In the genomic region with DNA sequence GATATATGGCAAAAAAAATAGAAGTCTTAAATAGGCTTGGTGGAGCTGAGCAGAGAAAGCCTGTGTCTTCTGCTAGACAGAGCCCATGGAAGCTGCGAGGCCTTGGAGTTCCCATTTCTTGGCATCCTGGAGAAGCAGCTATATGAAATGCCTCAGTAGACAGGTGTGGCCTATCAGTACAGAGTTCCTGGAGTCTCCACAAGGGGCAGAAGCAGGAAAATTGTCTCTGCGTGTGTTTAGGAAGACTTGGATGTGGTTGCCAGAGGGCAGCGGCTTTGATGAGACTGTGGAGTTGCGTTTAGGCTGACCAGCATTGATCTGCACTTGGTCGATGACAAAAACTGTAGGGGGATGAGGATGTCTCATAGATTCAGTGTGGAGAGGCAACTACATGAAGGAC, we compare ENCODE assay signal across 27 cellular contexts.
A peak's percentile ranks its signal among the peaks of the same experiment; 100 is the strongest.
DNase-seq lines count a peak whose midpoint lies in the region; ATAC-seq and TF ChIP-seq lines count a peak whose summit lies in the region.
"Had no signal": no experiment of that assay in that cellular context is flagged by ENCODE, and none has a peak within 500 bp of the region (broad histone marks: within the 10 kb centered on the region; RNA-seq: fewer than 3 reads in every experiment).

No MANE protein-coding gene starts in this region.

- H3K27ac ChIP-seq in 22Rv1 (no peak overlapping the region), C4-2B (no peak overlapping the region), RWPE2 (ENCODE audit: poor library complexity, severe bottlenecking) (no peak overlapping the region), iPS DF 6.9 (ENCODE audit: low read length) (no peak overlapping the region)
- H3K27ac ChIP-seq: ascending aorta, cardiac muscle cell, colonic mucosa, left ventricle myocardium inferior, psoas muscle, SJSA1, upper lobe of left lung had no signal

- WGBS in iPS DF 6.9 (ENCODE audit: insufficient coverage, insufficient read length): no CpG with 5 or more reads among the region's 5 CpGs

- H3K4me3 ChIP-seq in RWPE2 (ENCODE audit: severe bottlenecking): no peak overlapping the region
- H3K4me3 ChIP-seq in iPS DF 6.9 (ENCODE audit: low read length): no peak overlapping the region
- H3K4me3 ChIP-seq: ascending aorta, cardiac muscle cell, colonic mucosa, left ventricle myocardium inferior, psoas muscle, SJSA1, upper lobe of left lung had no signal

- H3K36me3 ChIP-seq in RWPE2 (ENCODE audit: low read depth) (no peaks in the 10 kb centered on the region), iPS DF 6.9 (ENCODE audit: control insufficient read depth, insufficient read depth, low read length) (no peaks in the 10 kb centered on the region)
- H3K36me3 ChIP-seq: ascending aorta, cardiac muscle cell, colonic mucosa, left ventricle myocardium inferior, SJSA1, upper lobe of left lung had no signal

- no peak for DNase-seq in RWPE2 (ENCODE audit: low spot score)
- peak; percentile 7 for DNase-seq in iPS DF 6.9 (ENCODE audit: low read depth, low spot score)
- DNase-seq in GOT3 (lab: John Stamatoyannopoulos, UW): no peak
- no peak for DNase-seq in SW 1271 (lab: John Stamatoyannopoulos, UW)
- no peak for DNase-seq in NCI-H2029 treated with DMSO at 0.1 percent for 48 hours (lab: John Stamatoyannopoulos, UW)
- DNase-seq: activated effector memory CD4-positive, alpha-beta T cell treated with Interleukin-2 at 50 U/mL for 16 hours; activated naive CD8-positive, alpha-beta T cell treated with anti-CD3 and anti-CD28 coated beads for 36 hours; activated T-cell treated with anti-CD3 and anti-CD28 coated beads for 4 hours; colonic mucosa; effector CD8-positive, alpha-beta T cell; KG1; left ventricle myocardium inferior; naive B cell; NCI-H1436 treated with DMSO at 0.1 percent for 48 hours; NCI-H2107; NCI-H524; nucleus accumbens; psoas muscle; stimulated activated CD4-positive, alpha-beta T cell treated with anti-CD3 and anti-CD28 coated beads, Interleukin-4, amount 100 ng/mL, for 4 hours; substantia nigra; upper lobe of left lung had no signal

- ATAC-seq in RWPE2 (ENCODE audit: low read depth): no peak
- ATAC-seq: psoas muscle; stimulated activated memory B cell treated with anti-CD40 and anti-IgM and Interleukin-4, amounts not matched to agents 10 μg/mL and 1 μg/mL and 100 μg/mL, for 72 hours had no signal

- H3K27me3 ChIP-seq in RWPE2 (ENCODE audit: insufficient read depth, poor library complexity, severe bottlenecking) (no peaks in the 10 kb centered on the region), iPS DF 6.9 (ENCODE audit: control insufficient read depth, insufficient read depth, low read length) (no peaks in the 10 kb centered on the region; the same call in 1 of the 2 replicates)
- H3K27me3 ChIP-seq: ascending aorta, cardiac muscle cell, colonic mucosa, SJSA1, upper lobe of left lung had no signal

- H3K4me1 ChIP-seq in RWPE2 (ENCODE audit: insufficient read depth, poor library complexity, severe bottlenecking) (no peaks in the 10 kb centered on the region), iPS DF 6.9 (ENCODE audit: control insufficient read depth, insufficient read depth, low read length) (no peaks in the 10 kb centered on the region)
- H3K4me1 ChIP-seq: ascending aorta, colonic mucosa, left ventricle myocardium inferior, psoas muscle, SJSA1, upper lobe of left lung had no signal

- peaks cover 4% of the 10 kb centered on the region for H3K9me3 ChIP-seq in RWPE2 (ENCODE audit: severe bottlenecking)
- H3K9me3 ChIP-seq in iPS DF 6.9 (ENCODE audit: control insufficient read depth, insufficient read depth, low read length): no peaks in the 10 kb centered on the region
- H3K9me3 ChIP-seq: ascending aorta, colonic mucosa, left ventricle myocardium inferior, psoas muscle, upper lobe of left lung had no signal

- peak; percentile 59 for TF ChIP-seq CTCF in 22Rv1 (IDR thresholded peaks at IDR 0.05)
- peak; percentile 44 for TF ChIP-seq CTCF in C4-2B (conservative IDR thresholded peaks at IDR 0.05)
- TF ChIP-seq CTCF in RWPE2 (IDR thresholded peaks at IDR 0.05; ENCODE audit: poor library complexity, severe bottlenecking): peak; percentile 22
